Comparison of ENCODE assay signal across 8 cellular contexts in genomic region chr14:31510222-31510621, GRCh38. TPM values are rescaled to one million over a fixed set of nuclear protein-coding genes. Genes with fewer than 3 reads are reported as not detected.
A peak's percentile ranks its signal among the peaks of the same experiment; 100 is the strongest.
DNase-seq lines count a peak whose midpoint lies in the region; ATAC-seq, FAIRE-seq and TF ChIP-seq lines count a peak whose summit lies in the region.

No MANE protein-coding gene starts in this region.

- no peak overlapping the region for H4K5ac ChIP-seq in IMR-90 (ENCODE audit: low read depth, low read length)

- H3K4ac ChIP-seq in IMR-90 (ENCODE audit: low read depth, low read length) = no peak overlapping the region

- H3K18ac ChIP-seq in IMR-90 (ENCODE audit: low read depth, low read length) = no peak overlapping the region

- no peak overlapping the region for H3K4me3 ChIP-seq in CD8-positive, alpha-beta T cell (ENCODE audit: low read depth, low read length)
- H3K4me3 ChIP-seq in IMR-90 (ENCODE audit: insufficient read depth, low read depth, low read length) (no peak overlapping the region), RWPE2 (ENCODE audit: severe bottlenecking) (no peak overlapping the region), transverse colon (no peak overlapping the region)

- in situ Hi-C loops in IMR-90 (cut with MboI; ENCODE audit: low sequenced_read_pairs) = loop anchor here (5.0 to 25.0 kb wide), 2 partner anchors 747 to 952 kb away; no protein-coding TSS in a partner anchor
- in situ Hi-C loops in transverse colon (cut with MboI; ENCODE audit: low pct_ligation_motif_present in 1 of 4, low pct_unique_long_range_greater_than_20kb in 1 of 4, low sequenced_read_pairs in 3 of 4) = loop anchor here (10.0 to 25.0 kb wide), 3 partner anchors 402 to 1052 kb away; no protein-coding TSS in a partner anchor

- H3K4me2 ChIP-seq in IMR-90 (ENCODE audit: low read depth, low read length) = no peak overlapping the region

- no peaks in the 10 kb centered on the region for H3K36me3 Mint-ChIP-seq in CD8-positive, alpha-beta T cell

- no peak overlapping the region for H3K9ac ChIP-seq in IMR-90 (ENCODE audit: low read depth, low read length)

- H3K4me3 Mint-ChIP-seq in CD8-positive, alpha-beta T cell = no peak overlapping the region

- no peaks in the 10 kb centered on the region for H3K79me1 ChIP-seq in IMR-90 (ENCODE audit: low read depth in 1 of 2, low read length in 2 of 2)

- no peaks in the 10 kb centered on the region for H3K4me1 ChIP-seq in CD8-positive, alpha-beta T cell (ENCODE audit: insufficient read depth, low read length)
- H3K4me1 ChIP-seq in IMR-90 (ENCODE audit: control insufficient read depth, insufficient read depth, low read length) (peaks cover 5% of the 10 kb centered on the region), RWPE2 (ENCODE audit: insufficient read depth, poor library complexity, severe bottlenecking) (no peaks in the 10 kb centered on the region), transverse colon (no peaks in the 10 kb centered on the region)

- H2BK15ac ChIP-seq in IMR-90 (ENCODE audit: low read depth, low read length) = no peak overlapping the region

- H2AK5ac ChIP-seq in IMR-90 (ENCODE audit: low read depth, low read length) = no peak overlapping the region

- TF ChIP-seq CTCF in CD8-positive, alpha-beta T cell (IDR thresholded peaks at IDR 0.05) = peak; percentile 77
- TF ChIP-seq CTCF in IMR-90 (conservative IDR thresholded peaks at IDR 0.05; ENCODE audit: low read depth, low read length) (peak; percentile 55), RWPE2 (IDR thresholded peaks at IDR 0.05; ENCODE audit: poor library complexity, severe bottlenecking) (peak; percentile 89), transverse colon (IDR thresholded peaks at IDR 0.05) (peak; percentile 62 to 78 (median 68))

- CTCF ChIA-PET in CD8-positive, alpha-beta T cell (lab: Charles Lee) = interaction anchor here (0.7 to 3.5 kb wide), 6 partner anchors 8 to 744 kb away, joined by 3 to 18 read pairs (median 3); no protein-coding TSS in a partner anchor
- CTCF ChIA-PET in IMR-90 (lab: Yijun Ruan, JAX) = interaction anchor here (0.6 to 1.8 kb wide), 4 partner anchors 14 to 416 kb away, joined by 3 to 4 read pairs (median 3); no protein-coding TSS in a partner anchor

- H3K56ac ChIP-seq in IMR-90 (ENCODE audit: extremely low read depth, insufficient read depth, low read length) = no peak overlapping the region

- no peak for FAIRE-seq in GM12891 (lab: Jason Lieb, UNC)

- no peak for TF ChIP-seq POLR2A in IMR-90 (IDR thresholded peaks at IDR 0.05; ENCODE audit: low read depth, low read length)
- TF ChIP-seq POLR2A in transverse colon (IDR thresholded peaks at IDR 0.05) = no peak
- no peak for TF ChIP-seq POLR2A in GM12891 (IDR thresholded peaks at IDR 0.05; ENCODE audit: low read depth, low read length)

- no peaks in the 10 kb centered on the region for H3K9me1 ChIP-seq in IMR-90 (ENCODE audit: insufficient read depth, low read length)

- H3K27ac ChIP-seq in CD8-positive, alpha-beta T cell (ENCODE audit: low read depth, low read length) = no peak overlapping the region
- H3K27ac ChIP-seq in IMR-90 (ENCODE audit: insufficient read depth, low read length) = no peak overlapping the region
- no peak overlapping the region for H3K27ac ChIP-seq in RWPE2 (ENCODE audit: poor library complexity, severe bottlenecking)
- no peak overlapping the region for H3K27ac ChIP-seq in transverse colon

- dilution Hi-C loops in IMR-90 (cut with HindIII; ENCODE audit: low sequenced_read_pairs, unreplicated experiment) = no loop called here

- no peak overlapping the region for H2BK5ac ChIP-seq in IMR-90 (ENCODE audit: low read depth, low read length, poor library complexity, severe bottlenecking)

- H3K9me3 Mint-ChIP-seq in CD8-positive, alpha-beta T cell = no peaks in the 10 kb centered on the region

- POLR2A ChIA-PET in CD8-positive, alpha-beta T cell (lab: Charles Lee) = interaction anchor here (0.7 kb wide), 1 partner anchor 561 kb away, joined by 3 read pairs; no protein-coding TSS in a partner anchor
- POLR2A ChIA-PET in IMR-90 (lab: Charles Lee; ENCODE audit: unreplicated experiment) = interaction anchor here (0.6 kb wide), 1 partner anchor 52 kb away, joined by 10 read pairs; no protein-coding TSS in a partner anchor

- H3K4me1 Mint-ChIP-seq in CD8-positive, alpha-beta T cell (ENCODE audit: low read depth) = no peaks in the 10 kb centered on the region

- no peak overlapping the region for H2BK20ac ChIP-seq in IMR-90 (ENCODE audit: low read depth, low read length)

- H4K91ac ChIP-seq in IMR-90 (ENCODE audit: insufficient read depth, low read depth, low read length) = no peak overlapping the region

- H2BK120ac ChIP-seq in IMR-90 (ENCODE audit: low read depth, low read length) = no peak overlapping the region

- no peak overlapping the region for H4K8ac ChIP-seq in IMR-90 (ENCODE audit: low read depth in 2 of 2, low read length in 2 of 2)

- no TSS peak for BruUV-seq in IMR-90 (replicated peaks; lab: Mats Ljungman, UMichigan)

- H4K20me1 ChIP-seq in IMR-90 (ENCODE audit: insufficient read depth, low read length) = no peaks in the 10 kb centered on the region

- H3K14ac ChIP-seq in IMR-90 (replicated peaks; ENCODE audit: low read depth, low read length) = no peak overlapping the region

- ATAC-seq in CD8-positive, alpha-beta T cell = no peak
- ATAC-seq in IMR-90 (ENCODE audit: low read depth) = no peak
- ATAC-seq in RWPE2 (ENCODE audit: low read depth) = no peak
- no peak for ATAC-seq in esophagus mucosa

- H3K27me3 Mint-ChIP-seq in CD8-positive, alpha-beta T cell (ENCODE audit: low read depth) = no peaks in the 10 kb centered on the region

- no peak overlapping the region for H3K27ac Mint-ChIP-seq in CD8-positive, alpha-beta T cell

- H3K23ac ChIP-seq in IMR-90 (ENCODE audit: low read depth, low read length) = no peak overlapping the region

- no peak for DNase-seq in CD8-positive, alpha-beta T cell
- DNase-seq in IMR-90 (peak; percentile 10), RWPE2 (ENCODE audit: low spot score) (no peak), globus pallidus (ENCODE audit: low spot score) (peak; percentile 24), transverse colon (no peak), SKM-1 (lab: John Stamatoyannopoulos, UW; ENCODE audit: unreplicated experiment) (no peak), GM12891 (ENCODE audit: insufficient read length, low spot score) (no peak)

- H3K27me3 ChIP-seq in CD8-positive, alpha-beta T cell (ENCODE audit: insufficient read depth, low read length) = no peaks in the 10 kb centered on the region
- H3K27me3 ChIP-seq in IMR-90 (ENCODE audit: control insufficient read depth, insufficient read depth, low read length) = peaks cover 3% of the 10 kb centered on the region; the same call in 1 of the 2 replicates
- no peaks in the 10 kb centered on the region for H3K27me3 ChIP-seq in RWPE2 (ENCODE audit: insufficient read depth, poor library complexity, severe bottlenecking)
- H3K27me3 ChIP-seq in transverse colon = no peaks in the 10 kb centered on the region

- H2AFZ ChIP-seq in IMR-90 (replicated peaks; ENCODE audit: low read length, poor library complexity) = no peak overlapping the region

- H3K36me3 ChIP-seq in CD8-positive, alpha-beta T cell (ENCODE audit: insufficient read depth, low read length) = no peaks in the 10 kb centered on the region
- H3K36me3 ChIP-seq in IMR-90 (ENCODE audit: control insufficient read depth, insufficient read depth, low read length) (no peaks in the 10 kb centered on the region), RWPE2 (ENCODE audit: low read depth) (no peaks in the 10 kb centered on the region), transverse colon (no peaks in the 10 kb centered on the region)

- H3K9me3 ChIP-seq in CD8-positive, alpha-beta T cell (ENCODE audit: low read length) = no peaks in the 10 kb centered on the region
- H3K9me3 ChIP-seq in IMR-90 (ENCODE audit: control insufficient read depth, insufficient read depth, low read length) (no peaks in the 10 kb centered on the region), RWPE2 (ENCODE audit: severe bottlenecking) (no peaks in the 10 kb centered on the region), transverse colon (no peaks in the 10 kb centered on the region)

- no peak for TF ChIP-seq EP300 in transverse colon (IDR thresholded peaks at IDR 0.05; ENCODE audit: low read depth)

- intact Hi-C loops in CD8-positive, alpha-beta T cell (cut with DNase I, micrococcal nuclease) = loop anchor here (1.0 to 5.0 kb wide), 3 partner anchors 417 to 745 kb away; no protein-coding TSS in a partner anchor
- intact Hi-C loops in IMR-90 (cut with micrococcal nuclease) (loop anchor here (1.0 to 5.0 kb wide), 3 partner anchors 562 to 1050 kb away; no protein-coding TSS in a partner anchor), transverse colon (cut with DNase I; ENCODE audit: low total_unique reads) (no loop called here)

- no peak overlapping the region for H2AK9ac ChIP-seq in IMR-90 (replicated peaks; ENCODE audit: low read depth, low read length, poor library complexity)

- TF ChIP-seq RAD21 in IMR-90 (IDR thresholded peaks at IDR 0.05; ENCODE audit: low read length) = peak; percentile 58

TF ChIP-seq in IMR-90, 13 proteins besides CTCF, POLR2A, EP300 and RAD21 (continues in another document):
- TF ChIP-seq MAZ (IDR thresholded peaks at IDR 0.05; ENCODE audit: borderline replicate concordance, low read depth, low read length) = no peak

TF ChIP-seq in GM12891, 5 proteins besides CTCF, POLR2A, EP300 and RAD21:
- TF ChIP-seq PAX5 (IDR thresholded peaks at IDR 0.05; ENCODE audit: insufficient read depth, low read length, severe bottlenecking) (no peak), POU2F2 (IDR thresholded peaks at IDR 0.05; ENCODE audit: low read depth, low read length) (no peak)

RNA-seq across cellular contexts. Expression of gene GPR33, which starts 22.4 kb away (rescaled TPM):
- not detected for total RNA-seq in CD8-positive, alpha-beta T cell
- total RNA-seq in IMR-90 (2012; rRNA removed) (not detected in 2 replicates), transverse colon (not detected), esophagus mucosa (not detected)
- polyA plus RNA-seq in IMR-90 (2012; rRNA removed) = not detected in 2 replicates
- not detected in 2 replicates for polyA plus RNA-seq in IMR-90 (2012; cell fraction: cytosol; rRNA removed)
- polyA plus RNA-seq in IMR-90 (2012; cell fraction: nucleus; rRNA removed; ENCODE audit: low replicate concordance) = not detected in 2 replicates
- not detected for polyA plus RNA-seq in GM12891 (2012; ENCODE audit: low read depth, missing spikeins)

RNA-seq across cellular contexts. Expression of gene NUBPL, which starts 51.0 kb away (rescaled TPM):
- 1 to 10 TPM; 4.7 to 7.5 TPM for total RNA-seq in CD8-positive, alpha-beta T cell
- total RNA-seq in IMR-90 (2012; rRNA removed) (11.5 and 15.6 TPM in 2 replicates), transverse colon (10 to 100 TPM in 2 of 4 donors, 1 to 10 TPM in 2; 1.9 to 45.2 (median 11.6) TPM), esophagus mucosa (6.8 TPM)
- polyA plus RNA-seq in IMR-90 (2012; rRNA removed) = 4.7 and 5.4 TPM in 2 replicates
- 1.3 and 1.7 TPM in 2 replicates for polyA plus RNA-seq in IMR-90 (2012; cell fraction: cytosol; rRNA removed)
- 0.36 and 3.1 TPM in 2 replicates for polyA plus RNA-seq in IMR-90 (2012; cell fraction: nucleus; rRNA removed; ENCODE audit: low replicate concordance)
- 5.7 TPM for polyA plus RNA-seq in GM12891 (2012; ENCODE audit: low read depth, missing spikeins)

RNA-seq across cellular contexts. Expression of gene DTD2, which starts 52.9 kb away (rescaled TPM):
- total RNA-seq in CD8-positive, alpha-beta T cell = 1 to 10 TPM; 4.9 to 6.5 TPM
- total RNA-seq in IMR-90 (2012; rRNA removed) (24.9 and 46.1 TPM in 2 replicates), transverse colon (10 to 100 TPM in 3 of 4 donors, 1 to 10 TPM in 1; 7.5 to 62.7 (median 25.9) TPM), esophagus mucosa (23.2 TPM)
- 13.4 and 16.9 TPM in 2 replicates for polyA plus RNA-seq in IMR-90 (2012; rRNA removed)
- 8.7 and 16.7 TPM in 2 replicates for polyA plus RNA-seq in IMR-90 (2012; cell fraction: cytosol; rRNA removed)
- 5.2 and 8.1 TPM in 2 replicates for polyA plus RNA-seq in IMR-90 (2012; cell fraction: nucleus; rRNA removed; ENCODE audit: low replicate concordance)
- polyA plus RNA-seq in GM12891 (2012; ENCODE audit: low read depth, missing spikeins) = 6.7 TPM

Comparison
In these comparisons a context has a peak if more than half of its experiments do, and no peak if none do; other contexts are left out.
1. DNase-seq: peak in IMR-90 (single experiment) and globus pallidus (single experiment); none in CD8-positive, alpha-beta T cell (0 of 7), RWPE2 (single experiment), transverse colon (single experiment), SKM-1 (single experiment) and GM12891 (single experiment).
2. Peak in every context shown above with its lines, with median percentiles within 50 percentile points of each other: CTCF ChIP-seq.